In the genomic region with DNA sequence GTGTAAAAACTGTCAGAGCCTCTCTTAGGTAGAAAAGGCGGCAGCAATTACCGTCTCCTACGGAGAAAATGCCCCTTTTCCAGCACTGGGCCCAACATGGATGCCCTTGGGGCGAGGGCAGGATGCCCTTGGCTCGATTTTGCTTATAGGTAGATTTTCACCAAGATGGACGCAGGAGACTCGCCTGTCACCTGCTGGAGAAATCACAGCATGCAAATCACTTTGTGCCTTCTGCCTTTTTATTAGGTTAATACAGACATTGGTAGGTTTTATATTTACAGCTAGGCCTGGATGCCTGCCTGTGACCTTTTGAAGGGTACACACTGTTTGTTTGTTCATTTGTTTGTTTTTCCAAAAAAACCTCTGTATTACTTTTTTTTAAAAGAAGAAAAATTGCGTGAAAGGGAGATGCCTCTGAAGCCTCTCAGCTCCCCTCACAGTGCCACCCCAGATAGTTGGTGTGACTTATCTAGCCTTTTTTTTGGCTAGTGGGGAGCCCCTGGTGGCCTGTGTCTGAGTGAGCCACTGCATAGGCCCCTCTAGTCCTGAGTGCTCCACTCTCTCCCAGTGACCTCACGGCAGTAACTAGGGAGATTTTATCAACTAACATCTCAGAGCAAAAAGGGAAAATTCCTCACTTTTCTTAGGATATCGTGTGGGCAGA, we compare ENCODE assay signal across 1 cellular context.
TF ChIP-seq lines count a peak whose summit lies in the region.

No MANE protein-coding gene starts in this region.

TF ChIP-seq in HepG2, 621 proteins besides CTCF, POLR2A, EP300 and RAD21 (continued from another document and continues in another):
- TF ChIP-seq FOXK1 (CRISPR knock-in tag; IDR thresholded peaks at IDR 0.05; ENCODE audit: borderline replicate concordance, low read depth) (no peak), ZNF772 (CRISPR knock-in tag; IDR thresholded peaks at IDR 0.05) (0 out of 2 replicates have a peak, but pooled peaks have one; percentile 4), YEATS4 (CRISPR knock-in tag; IDR thresholded peaks at IDR 0.05; ENCODE audit: borderline replicate concordance) (0 out of 2 replicates have a peak, but pooled peaks have one; percentile 46), YY1 (IDR thresholded peaks at IDR 0.05; ENCODE audit: insufficient read depth, insufficient replicate concordance, low read depth, low read length) (peak; percentile 60), ZNF766 (CRISPR knock-in tag; IDR thresholded peaks at IDR 0.05; ENCODE audit: borderline replicate concordance) (no peak), ZNF777 (CRISPR knock-in tag; IDR thresholded peaks at IDR 0.05) (0 out of 2 replicates have a peak, but pooled peaks have one; percentile 15), ZNF44 (CRISPR knock-in tag; IDR thresholded peaks at IDR 0.05) (0 out of 2 replicates have a peak, but pooled peaks have one; percentile 41), PAX8 (CRISPR knock-in tag; IDR thresholded peaks at IDR 0.05; ENCODE audit: borderline replicate concordance) (no peak), ESRRA (CRISPR knock-in tag; IDR thresholded peaks at IDR 0.05; ENCODE audit: low read depth) (0 out of 2 replicates have a peak, but pooled peaks have one; percentile 44), ZFX (CRISPR knock-in tag; IDR thresholded peaks at IDR 0.05; ENCODE audit: low read depth) (peak; percentile 50), TARDBP (CRISPR knock-in tag; IDR thresholded peaks at IDR 0.05) (no peak), KLF15 (CRISPR knock-in tag; IDR thresholded peaks at IDR 0.05; ENCODE audit: borderline replicate concordance) (no peak), TOE1 (CRISPR knock-in tag; IDR thresholded peaks at IDR 0.05) (no peak), ZNF879 (CRISPR knock-in tag; IDR thresholded peaks at IDR 0.05) (no peak), ZNF350 (CRISPR knock-in tag; IDR thresholded peaks at IDR 0.05; ENCODE audit: borderline replicate concordance, low read depth) (no peak; the same call in 1 of the 2 replicates), ZNF337 (CRISPR knock-in tag; IDR thresholded peaks at IDR 0.05; ENCODE audit: borderline replicate concordance, low read depth) (0 out of 2 replicates have a peak, but pooled peaks have one; percentile 47), PCBP2 (optimal IDR thresholded peaks at IDR 0.05; ENCODE audit: low read depth, low read length, poor library complexity, severe bottlenecking) (no peak), STAG1 (CRISPR knock-in tag; IDR thresholded peaks at IDR 0.05) (peak; percentile 33), NFIB (CRISPR knock-in tag; IDR thresholded peaks at IDR 0.05; ENCODE audit: borderline replicate concordance) (no peak), ZC3H4 (CRISPR knock-in tag; IDR thresholded peaks at IDR 0.05; ENCODE audit: borderline replicate concordance) (no peak), KMT2B (CRISPR knock-in tag; IDR thresholded peaks at IDR 0.05) (no peak), ZSCAN22 (CRISPR knock-in tag; IDR thresholded peaks at IDR 0.05) (no peak), POLR2AphosphoS2 (IDR thresholded peaks at IDR 0.05; ENCODE audit: low read depth, low read length) (no peak), BRCA1 (CRISPR knock-in tag; IDR thresholded peaks at IDR 0.05) (0 out of 2 replicates have a peak, but pooled peaks have one; percentile 35), MAFF (IDR thresholded peaks at IDR 0.05; ENCODE audit: low read depth, low read length) (no peak), ZNF709 (CRISPR knock-in tag; IDR thresholded peaks at IDR 0.05) (no peak), NKX3-1 (CRISPR knock-in tag; IDR thresholded peaks at IDR 0.05) (0 out of 2 replicates have a peak, but pooled peaks have one; percentile 34), ELF3 (CRISPR knock-in tag; IDR thresholded peaks at IDR 0.05) (no peak), ZNF558 (CRISPR knock-in tag; IDR thresholded peaks at IDR 0.05; ENCODE audit: borderline replicate concordance) (no peak), ZNF333 (CRISPR knock-in tag; IDR thresholded peaks at IDR 0.05; ENCODE audit: borderline replicate concordance) (no peak), SMC3 (IDR thresholded peaks at IDR 0.05; ENCODE audit: low read length) (no peak), ZNF607 (CRISPR knock-in tag; IDR thresholded peaks at IDR 0.05; ENCODE audit: borderline replicate concordance) (0 out of 2 replicates have a peak, but pooled peaks have one; percentile 31), ZFYVE20 (CRISPR knock-in tag; IDR thresholded peaks at IDR 0.05; ENCODE audit: borderline replicate concordance, low read depth) (no peak), FOSL1 (CRISPR knock-in tag; IDR thresholded peaks at IDR 0.05; ENCODE audit: borderline replicate concordance) (no peak), ZNF468 (CRISPR knock-in tag; IDR thresholded peaks at IDR 0.05) (no peak), PHB2 (IDR thresholded peaks at IDR 0.05; ENCODE audit: partially characterized antibody) (no peak), ZFY (CRISPR knock-in tag; IDR thresholded peaks at IDR 0.05) (peak; percentile 62; the same call in 1 of the 2 replicates), TCF7L2 (IDR thresholded peaks at IDR 0.05; ENCODE audit: low read depth, low read length) (no peak), ARID2 (CRISPR knock-in tag; IDR thresholded peaks at IDR 0.05; ENCODE audit: borderline replicate concordance) (0 out of 2 replicates have a peak, but pooled peaks have one; percentile 9), CCAR2 (optimal IDR thresholded peaks at IDR 0.05; ENCODE audit: low read depth, low read length) (no peak), TBX2 (CRISPR knock-in tag; IDR thresholded peaks at IDR 0.05; ENCODE audit: borderline replicate concordance) (0 out of 2 replicates have a peak, but pooled peaks have one; percentile 4), ZNF598 (CRISPR knock-in tag; IDR thresholded peaks at IDR 0.05; ENCODE audit: borderline replicate concordance) (0 out of 2 replicates have a peak, but pooled peaks have one; percentile 56), ZNF33B (CRISPR knock-in tag; IDR thresholded peaks at IDR 0.05) (no peak)
- TF ChIP-seq, protein P1, sequence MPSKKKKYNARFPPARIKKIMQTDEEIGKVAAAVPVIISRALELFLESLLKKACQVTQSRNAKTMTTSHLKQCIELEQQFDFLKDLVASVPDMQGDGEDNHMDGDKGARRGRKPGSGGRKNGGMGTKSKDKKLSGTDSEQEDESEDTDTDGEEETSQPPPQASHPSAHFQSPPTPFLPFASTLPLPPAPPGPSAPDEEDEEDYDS (CRISPR knock-in tag; IDR thresholded peaks at IDR 0.05) = no peak
- TF ChIP-seq, protein P2, sequence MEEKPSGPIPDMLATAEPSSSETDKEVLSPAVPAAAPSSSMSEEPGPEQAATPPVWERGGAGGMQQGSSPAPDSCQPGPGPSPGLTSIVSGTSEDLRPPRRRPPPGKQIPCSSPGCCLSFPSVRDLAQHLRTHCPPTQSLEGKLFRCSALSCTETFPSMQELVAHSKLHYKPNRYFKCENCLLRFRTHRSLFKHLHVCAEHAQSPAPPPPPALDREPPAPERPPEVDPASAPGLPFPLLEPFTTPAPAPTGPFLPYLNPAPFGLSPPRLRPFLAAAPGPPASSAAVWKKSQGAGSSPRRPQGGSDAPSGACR (CRISPR knock-in tag; IDR thresholded peaks at IDR 0.05) = no peak
- TF ChIP-seq, protein P3, sequence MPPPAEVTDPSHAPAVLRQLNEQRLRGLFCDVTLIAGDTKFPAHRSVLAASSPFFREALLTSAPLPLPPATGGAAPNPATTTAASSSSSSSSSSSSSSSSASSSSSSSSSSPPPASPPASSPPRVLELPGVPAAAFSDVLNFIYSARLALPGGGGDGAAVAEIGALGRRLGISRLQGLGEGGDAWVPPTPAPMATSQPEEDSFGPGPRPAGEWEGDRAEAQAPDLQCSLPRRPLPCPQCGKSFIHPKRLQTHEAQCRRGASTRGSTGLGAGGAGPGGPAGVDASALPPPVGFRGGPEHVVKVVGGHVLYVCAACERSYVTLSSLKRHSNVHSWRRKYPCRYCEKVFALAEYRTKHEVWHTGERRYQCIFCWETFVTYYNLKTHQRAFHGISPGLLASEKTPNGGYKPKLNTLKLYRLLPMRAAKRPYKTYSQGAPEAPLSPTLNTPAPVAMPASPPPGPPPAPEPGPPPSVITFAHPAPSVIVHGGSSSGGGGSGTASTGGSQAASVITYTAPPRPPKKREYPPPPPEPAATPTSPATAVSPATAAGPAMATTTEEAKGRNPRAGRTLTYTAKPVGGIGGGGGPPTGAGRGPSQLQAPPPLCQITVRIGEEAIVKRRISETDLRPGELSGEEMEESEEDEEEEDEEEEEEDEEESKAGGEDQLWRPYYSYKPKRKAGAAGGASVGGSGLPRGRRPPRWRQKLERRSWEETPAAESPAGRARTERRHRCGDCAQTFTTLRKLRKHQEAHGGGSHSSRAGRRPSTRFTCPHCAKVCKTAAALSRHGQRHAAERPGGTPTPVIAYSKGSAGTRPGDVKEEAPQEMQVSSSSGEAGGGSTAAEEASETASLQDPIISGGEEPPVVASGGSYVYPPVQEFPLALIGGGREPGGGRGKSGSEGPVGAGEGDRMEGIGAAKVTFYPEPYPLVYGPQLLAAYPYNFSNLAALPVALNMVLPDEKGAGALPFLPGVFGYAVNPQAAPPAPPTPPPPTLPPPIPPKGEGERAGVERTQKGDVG (CRISPR knock-in tag; IDR thresholded peaks at IDR 0.05; ENCODE audit: borderline replicate concordance) = 0 out of 2 replicates have a peak, but pooled peaks have one; percentile 33
- TF ChIP-seq, protein P4, sequence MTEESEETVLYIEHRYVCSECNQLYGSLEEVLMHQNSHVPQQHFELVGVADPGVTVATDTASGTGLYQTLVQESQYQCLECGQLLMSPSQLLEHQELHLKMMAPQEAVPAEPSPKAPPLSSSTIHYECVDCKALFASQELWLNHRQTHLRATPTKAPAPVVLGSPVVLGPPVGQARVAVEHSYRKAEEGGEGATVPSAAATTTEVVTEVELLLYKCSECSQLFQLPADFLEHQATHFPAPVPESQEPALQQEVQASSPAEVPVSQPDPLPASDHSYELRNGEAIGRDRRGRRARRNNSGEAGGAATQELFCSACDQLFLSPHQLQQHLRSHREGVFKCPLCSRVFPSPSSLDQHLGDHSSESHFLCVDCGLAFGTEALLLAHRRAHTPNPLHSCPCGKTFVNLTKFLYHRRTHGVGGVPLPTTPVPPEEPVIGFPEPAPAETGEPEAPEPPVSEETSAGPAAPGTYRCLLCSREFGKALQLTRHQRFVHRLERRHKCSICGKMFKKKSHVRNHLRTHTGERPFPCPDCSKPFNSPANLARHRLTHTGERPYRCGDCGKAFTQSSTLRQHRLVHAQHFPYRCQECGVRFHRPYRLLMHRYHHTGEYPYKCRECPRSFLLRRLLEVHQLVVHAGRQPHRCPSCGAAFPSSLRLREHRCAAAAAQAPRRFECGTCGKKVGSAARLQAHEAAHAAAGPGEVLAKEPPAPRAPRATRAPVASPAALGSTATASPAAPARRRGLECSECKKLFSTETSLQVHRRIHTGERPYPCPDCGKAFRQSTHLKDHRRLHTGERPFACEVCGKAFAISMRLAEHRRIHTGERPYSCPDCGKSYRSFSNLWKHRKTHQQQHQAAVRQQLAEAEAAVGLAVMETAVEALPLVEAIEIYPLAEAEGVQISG (CRISPR knock-in tag; IDR thresholded peaks at IDR 0.05) = peak; percentile 38; the same call in 1 of the 2 replicates
- TF ChIP-seq, protein P5, sequence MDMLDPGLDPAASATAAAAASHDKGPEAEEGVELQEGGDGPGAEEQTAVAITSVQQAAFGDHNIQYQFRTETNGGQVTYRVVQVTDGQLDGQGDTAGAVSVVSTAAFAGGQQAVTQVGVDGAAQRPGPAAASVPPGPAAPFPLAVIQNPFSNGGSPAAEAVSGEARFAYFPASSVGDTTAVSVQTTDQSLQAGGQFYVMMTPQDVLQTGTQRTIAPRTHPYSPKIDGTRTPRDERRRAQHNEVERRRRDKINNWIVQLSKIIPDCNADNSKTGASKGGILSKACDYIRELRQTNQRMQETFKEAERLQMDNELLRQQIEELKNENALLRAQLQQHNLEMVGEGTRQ (IDR thresholded peaks at IDR 0.05; ENCODE audit: low read depth, low read length) = no peak
- TF ChIP-seq, protein P5 (CRISPR knock-in tag; IDR thresholded peaks at IDR 0.05; ENCODE audit: borderline replicate concordance) = no peak
- TF ChIP-seq, protein P6, sequence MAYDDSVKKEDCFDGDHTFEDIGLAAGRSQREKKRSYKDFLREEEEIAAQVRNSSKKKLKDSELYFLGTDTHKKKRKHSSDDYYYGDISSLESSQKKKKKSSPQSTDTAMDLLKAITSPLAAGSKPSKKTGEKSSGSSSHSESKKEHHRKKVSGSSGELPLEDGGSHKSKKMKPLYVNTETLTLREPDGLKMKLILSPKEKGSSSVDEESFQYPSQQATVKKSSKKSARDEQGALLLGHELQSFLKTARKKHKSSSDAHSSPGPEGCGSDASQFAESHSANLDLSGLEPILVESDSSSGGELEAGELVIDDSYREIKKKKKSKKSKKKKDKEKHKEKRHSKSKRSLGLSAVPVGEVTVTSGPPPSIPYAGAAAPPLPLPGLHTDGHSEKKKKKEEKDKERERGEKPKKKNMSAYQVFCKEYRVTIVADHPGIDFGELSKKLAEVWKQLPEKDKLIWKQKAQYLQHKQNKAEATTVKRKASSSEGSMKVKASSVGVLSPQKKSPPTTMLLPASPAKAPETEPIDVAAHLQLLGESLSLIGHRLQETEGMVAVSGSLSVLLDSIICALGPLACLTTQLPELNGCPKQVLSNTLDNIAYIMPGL (CRISPR knock-in tag; IDR thresholded peaks at IDR 0.05; ENCODE audit: borderline replicate concordance in 1 of 2, low read depth in 1 of 2) = peak in 1 of 2 experiments; percentile 66; a peak in 2 of 4 replicates
- TF ChIP-seq, protein P7, sequence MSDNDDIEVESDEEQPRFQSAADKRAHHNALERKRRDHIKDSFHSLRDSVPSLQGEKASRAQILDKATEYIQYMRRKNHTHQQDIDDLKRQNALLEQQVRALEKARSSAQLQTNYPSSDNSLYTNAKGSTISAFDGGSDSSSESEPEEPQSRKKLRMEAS (IDR thresholded peaks at IDR 0.05) = 0 out of 2 replicates have a peak, but pooled peaks have one; percentile 18
- TF ChIP-seq, protein P8, sequence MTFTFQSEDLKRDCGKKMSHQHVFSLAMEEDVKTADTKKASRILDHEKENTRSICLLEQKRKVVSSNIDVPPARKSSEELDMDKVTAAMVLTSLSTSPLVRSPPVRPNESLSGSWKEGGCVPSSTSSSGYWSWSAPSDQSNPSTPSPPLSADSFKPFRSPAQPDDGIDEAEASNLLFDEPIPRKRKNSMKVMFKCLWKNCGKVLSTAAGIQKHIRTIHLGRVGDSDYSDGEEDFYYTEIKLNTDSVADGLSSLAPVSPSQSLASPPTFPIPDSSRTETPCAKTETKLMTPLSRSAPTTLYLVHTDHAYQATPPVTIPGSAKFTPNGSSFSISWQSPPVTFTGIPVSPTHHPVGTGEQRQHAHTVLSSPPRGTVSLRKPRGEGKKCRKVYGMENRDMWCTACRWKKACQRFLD (CRISPR knock-in tag; IDR thresholded peaks at IDR 0.05; ENCODE audit: borderline replicate concordance) = no peak
- TF ChIP-seq, protein P9, sequence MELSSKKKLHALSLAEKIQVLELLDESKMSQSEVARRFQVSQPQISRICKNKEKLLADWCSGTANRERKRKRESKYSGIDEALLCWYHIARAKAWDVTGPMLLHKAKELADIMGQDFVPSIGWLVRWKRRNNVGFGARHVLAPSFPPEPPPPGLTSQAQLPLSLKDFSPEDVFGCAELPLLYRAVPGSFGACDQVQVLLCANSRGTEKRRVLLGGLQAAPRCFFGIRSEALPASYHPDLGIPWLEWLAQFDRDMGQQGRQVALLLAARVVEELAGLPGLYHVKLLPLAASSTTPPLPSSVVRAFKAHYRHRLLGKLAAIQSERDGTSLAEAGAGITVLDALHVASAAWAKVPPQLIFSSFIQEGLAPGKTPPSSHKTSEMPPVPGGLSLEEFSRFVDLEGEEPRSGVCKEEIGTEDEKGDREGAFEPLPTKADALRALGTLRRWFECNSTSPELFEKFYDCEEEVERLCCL (CRISPR knock-in tag; IDR thresholded peaks at IDR 0.05; ENCODE audit: borderline replicate concordance) = no peak
